ENCODE assay signal across 11 cellular contexts in the genomic region with DNA sequence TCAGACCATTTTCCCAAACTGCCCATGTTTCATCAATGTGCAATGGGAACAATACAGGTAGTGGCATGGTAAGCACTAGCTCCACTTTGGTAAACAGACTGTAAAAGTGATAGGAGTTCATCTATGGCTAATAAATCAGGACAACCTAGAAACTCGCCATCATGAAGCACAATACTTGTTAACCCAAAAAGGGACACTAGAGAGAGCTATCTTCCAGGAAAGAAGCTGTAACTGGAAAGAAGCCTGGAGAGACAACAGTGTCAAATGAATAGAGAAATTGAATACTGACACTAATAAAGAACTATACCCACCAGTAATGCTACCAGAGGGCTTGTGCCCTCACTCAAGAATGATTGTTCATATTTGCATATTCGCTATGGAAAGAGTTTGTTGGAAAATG.
DNase-seq lines count a peak whose midpoint lies in the region; ATAC-seq, FAIRE-seq and TF ChIP-seq lines count a peak whose summit lies in the region.
"Had no signal": no experiment of that assay in that cellular context is flagged by ENCODE, and none has a peak within 500 bp of the region (broad histone marks: within the 10 kb centered on the region; RNA-seq: fewer than 3 reads in every experiment).

No MANE protein-coding gene starts in this region.

- H3K27ac ChIP-seq in SU-DHL-6 (ENCODE audit: low read depth, low read length) (no peak overlapping the region), lower lobe of right lung (no peak overlapping the region)

- H3K27me3 ChIP-seq in BE2C (no peaks in the 10 kb centered on the region), SU-DHL-6 (ENCODE audit: low read length) (no peaks in the 10 kb centered on the region), lower lobe of right lung (ENCODE audit: low read depth) (no peaks in the 10 kb centered on the region)

- ATAC-seq in GM18502 (IDR thresholded peaks at IDR 0.05; ENCODE audit: poor library complexity, unreplicated experiment), result no peak
- ATAC-seq in lower lobe of right lung, result no peak

- no peaks in the 10 kb centered on the region; the same call in 1 of the 2 replicates for H3K4me1 ChIP-seq in BE2C
- H3K4me1 ChIP-seq in lower lobe of right lung, result no peaks in the 10 kb centered on the region

- intact Hi-C loops in lower lobe of right lung (cut with DNase I), result no loop called here

- H3F3A ChIP-seq in SU-DHL-6 (ENCODE audit: insufficient read depth), result no peaks in the 10 kb centered on the region; the same call in 1 of the 2 replicates

- H3K9me3 ChIP-seq in BE2C (no peaks in the 10 kb centered on the region), SU-DHL-6 (ENCODE audit: insufficient read depth, low read length) (no peaks in the 10 kb centered on the region), lower lobe of right lung (no peaks in the 10 kb centered on the region)

- FAIRE-seq in HTR-8/SVneo (lab: Jason Lieb, UNC), result no peak
- FAIRE-seq: GM19239 had no signal

- peak overlapping the region; percentile 31 for H2AFZ ChIP-seq in SU-DHL-6 (ENCODE audit: low read depth, low read length, severe bottlenecking)

- H3K9ac ChIP-seq in SU-DHL-6 (ENCODE audit: low read length), result no peak overlapping the region

- H3K36me3 ChIP-seq in BE2C (no peaks in the 10 kb centered on the region), SU-DHL-6 (ENCODE audit: low read length) (no peaks in the 10 kb centered on the region), lower lobe of right lung (no peaks in the 10 kb centered on the region)

- TF ChIP-seq CTCF in BE2C (IDR thresholded peaks at IDR 0.05; ENCODE audit: low read depth, low read length) (peak; percentile 53), SU-DHL-6 (IDR thresholded peaks at IDR 0.05; ENCODE audit: insufficient read depth, low read length, poor library complexity, severe bottlenecking) (no peak), lower lobe of right lung (IDR thresholded peaks at IDR 0.05) (no peak)

- no peaks in the 10 kb centered on the region for H3K79me2 ChIP-seq in SU-DHL-6 (ENCODE audit: insufficient read depth, low read length)

- no peak overlapping the region for H3K4me2 ChIP-seq in SU-DHL-6 (ENCODE audit: low read depth, low read length, poor library complexity, severe bottlenecking)

- no peaks in the 10 kb centered on the region for H4K20me1 ChIP-seq in SU-DHL-6 (ENCODE audit: low read depth, low read length)

- H3K4me3 ChIP-seq in BE2C (ENCODE audit: low read depth, low read length) (no peak overlapping the region), SU-DHL-6 (ENCODE audit: insufficient read depth, low read length, poor library complexity, severe bottlenecking) (no peak overlapping the region), lower lobe of right lung (no peak overlapping the region)

- H3K9me2 ChIP-seq in SU-DHL-6 (replicated peaks; ENCODE audit: insufficient read depth, low read length), result no peaks in the 10 kb centered on the region

- DNase-seq in BE2C (no peak), HTR-8/SVneo (ENCODE audit: insufficient read length, low spot score) (peak; percentile 1), glomerular endothelial cell (ENCODE audit: extremely low read depth, low read depth, low spot score) (peak; percentile 14), UCSD-AML1 (lab: John Stamatoyannopoulos, UW; ENCODE audit: unreplicated experiment) (no peak), lower lobe of right lung (no peak), epidermal melanocyte (ENCODE audit: insufficient read length, low spot score) (no peak)
- DNase-seq: activated CD4-positive, alpha-beta memory T cell treated with anti-CD3 and anti-CD28 coated beads for 36 hours; NCI-H345 had no signal

Comparison
In these comparisons a context has a peak if more than half of its experiments do, and no peak if none do; other contexts are left out.
1. DNase-seq: peak in HTR-8/SVneo (single experiment) and glomerular endothelial cell (single experiment); none in BE2C (single experiment), UCSD-AML1 (single experiment), lower lobe of right lung (single experiment) and epidermal melanocyte (single experiment).